ENCODE assay signal across 9 cellular contexts in genomic region chr20:35541118-35541782, GRCh38. TPM values are rescaled to one million over a fixed set of nuclear protein-coding genes. Genes with fewer than 3 reads are reported as not detected.
A peak's percentile ranks its signal among the peaks of the same experiment; 100 is the strongest.
DNase-seq lines count a peak whose midpoint lies in the region; ATAC-seq, FAIRE-seq and TF ChIP-seq lines count a peak whose summit lies in the region.
"Had no signal": no experiment of that assay in that cellular context is flagged by ENCODE, and none has a peak within 500 bp of the region (broad histone marks: within the 10 kb centered on the region; RNA-seq: fewer than 3 reads in every experiment).

No MANE protein-coding gene starts in this region.

- peak overlapping the region; percentile 93 for H3K27ac Mint-ChIP-seq in activated CD4-positive, alpha-beta T cell treated with anti-CD3 and anti-CD28 coated beads, Interleukin-2, amount 10 ng/mL, durations not matched to agents 7 days and 5 days
- no peak overlapping the region for H3K27ac Mint-ChIP-seq in activated CD4-positive, alpha-beta memory T cell treated with anti-CD3 and anti-CD28 coated beads, Interleukin-2, amount 10 ng/mL, durations not matched to agents 7 days and 5 days

- H3K9ac ChIP-seq in keratinocyte (ENCODE audit: control insufficient read depth, extremely low read depth, insufficient read depth, low read length) = peak overlapping the region; percentile 91

- no peaks in the 10 kb centered on the region for H3K9me3 ChIP-seq in keratinocyte (ENCODE audit: control insufficient read depth, low read depth, low read length)
- H3K9me3 ChIP-seq in thoracic aorta = no peaks in the 10 kb centered on the region

- H3K79me2 ChIP-seq in keratinocyte (ENCODE audit: control insufficient read depth, insufficient read depth, low read length) = peaks cover 5% of the 10 kb centered on the region

- H3K9me3 Mint-ChIP-seq in activated CD4-positive, alpha-beta T cell treated with anti-CD3 and anti-CD28 coated beads, Interleukin-2, amount 10 ng/mL, durations not matched to agents 7 days and 5 days = no peaks in the 10 kb centered on the region
- H3K9me3 Mint-ChIP-seq in activated CD4-positive, alpha-beta memory T cell treated with anti-CD3 and anti-CD28 coated beads, Interleukin-2, amount 10 ng/mL, durations not matched to agents 7 days and 5 days = no peaks in the 10 kb centered on the region

- CTCF ChIA-PET in activated CD4-positive, alpha-beta T cell treated with anti-CD3 and anti-CD28 coated beads, Interleukin-2, amount 10 ng/mL, durations not matched to agents 7 days and 5 days (lab: Charles Lee) = interaction anchor here (1.5 to 3.1 kb wide), 2 partner anchors 23 to 413 kb away, joined by 3 to 13 read pairs; partner anchors contain the start of gene SCAND1
- CTCF ChIA-PET in activated CD4-positive, alpha-beta memory T cell treated with anti-CD3 and anti-CD28 coated beads, Interleukin-2, amount 10 ng/mL, durations not matched to agents 7 days and 5 days (lab: Charles Lee) = interaction anchor here (0.7 to 1.1 kb wide), 3 partner anchors 75 to 995 kb away, joined by 3 to 6 read pairs (median 4); partner anchors contain the start of genes SCAND1 and SPAG4

- dilution Hi-C loops in keratinocyte (cut with MboI; ENCODE audit: extremely low pct_ligation_motif_present, low sequenced_read_pairs) = no loop called here

- H3K27ac ChIP-seq in keratinocyte (ENCODE audit: control insufficient read depth, insufficient read depth, low read length) = no peak overlapping the region
- H3K27ac ChIP-seq in thoracic aorta = no peak overlapping the region

- ATAC-seq in thoracic aorta (ENCODE audit: insufficient number of reproducible peaks, low FRiP score, low read depth) = no peak
- no peak for ATAC-seq in HG02588 (IDR thresholded peaks at IDR 0.05; ENCODE audit: unreplicated experiment)
- ATAC-seq in HG03460 (IDR thresholded peaks at IDR 0.05; ENCODE audit: unreplicated experiment) = no peak

- peaks cover 22% of the 10 kb centered on the region for H3K4me1 Mint-ChIP-seq in activated CD4-positive, alpha-beta T cell treated with anti-CD3 and anti-CD28 coated beads, Interleukin-2, amount 10 ng/mL, durations not matched to agents 7 days and 5 days
- peaks cover 23% of the 10 kb centered on the region for H3K4me1 Mint-ChIP-seq in activated CD4-positive, alpha-beta memory T cell treated with anti-CD3 and anti-CD28 coated beads, Interleukin-2, amount 10 ng/mL, durations not matched to agents 7 days and 5 days

- H2AFZ ChIP-seq in keratinocyte (ENCODE audit: control insufficient read depth, low read length) = peak overlapping the region; percentile 90

- H3K4me3 Mint-ChIP-seq in activated CD4-positive, alpha-beta T cell treated with anti-CD3 and anti-CD28 coated beads, Interleukin-2, amount 10 ng/mL, durations not matched to agents 7 days and 5 days = peak overlapping the region; percentile 85
- H3K4me3 Mint-ChIP-seq in activated CD4-positive, alpha-beta memory T cell treated with anti-CD3 and anti-CD28 coated beads, Interleukin-2, amount 10 ng/mL, durations not matched to agents 7 days and 5 days = peak overlapping the region; percentile 89

- H3K27me3 ChIP-seq in keratinocyte (ENCODE audit: control insufficient read depth, extremely low read depth, insufficient read depth, low read length) (no peaks in the 10 kb centered on the region), thoracic aorta (replicated peaks; ENCODE audit: insufficient read depth) (no peaks in the 10 kb centered on the region)

- H3K27me3 Mint-ChIP-seq in activated CD4-positive, alpha-beta T cell treated with anti-CD3 and anti-CD28 coated beads, Interleukin-2, amount 10 ng/mL, durations not matched to agents 7 days and 5 days = no peaks in the 10 kb centered on the region
- H3K27me3 Mint-ChIP-seq in activated CD4-positive, alpha-beta memory T cell treated with anti-CD3 and anti-CD28 coated beads, Interleukin-2, amount 10 ng/mL, durations not matched to agents 7 days and 5 days = no peaks in the 10 kb centered on the region

- POLR2A ChIA-PET in activated CD4-positive, alpha-beta T cell treated with anti-CD3 and anti-CD28 coated beads, Interleukin-2, amount 10 ng/mL, durations not matched to agents 7 days and 5 days (lab: Charles Lee) = no interaction called here
- POLR2A ChIA-PET in activated CD4-positive, alpha-beta memory T cell treated with anti-CD3 and anti-CD28 coated beads, Interleukin-2, amount 10 ng/mL, durations not matched to agents 7 days and 5 days (lab: Charles Lee) = interaction anchor here (0.6 to 2.2 kb wide), 14 partner anchors 9 to 412 kb away, joined by 3 to 13 read pairs (median 4); partner anchors contain the start of genes CPNE1, MMP24OS, RBM12 and RBM39

- no peak for DNase-seq in activated CD4-positive, alpha-beta T cell treated with anti-CD3 and anti-CD28 coated beads, Interleukin-2, amount 10 ng/mL, durations not matched to agents 7 days and 5 days
- DNase-seq in activated CD4-positive, alpha-beta T cell treated with anti-CD3 and anti-CD28 coated beads for 48 hours = no peak
- no peak for DNase-seq in activated CD4-positive, alpha-beta memory T cell treated with anti-CD3 and anti-CD28 coated beads, Interleukin-2, amount 10 ng/mL, durations not matched to agents 7 days and 5 days
- DNase-seq in keratinocyte (ENCODE audit: low read depth, low spot score) (no peak), thoracic aorta (ENCODE audit: low spot score) (no peak), hypothalamus (lab: John Stamatoyannopoulos, UW) (no peak)

- peak overlapping the region; percentile 84 to 93 (median 85) for H3K4me3 ChIP-seq in keratinocyte (ENCODE audit: control insufficient read depth in 2 of 3, extremely low read depth in 1 of 3, insufficient read depth in 2 of 3, low read depth in 1 of 3, low read length in 3 of 3)
- H3K4me3 ChIP-seq in thoracic aorta = peak overlapping the region; percentile 89

- TF ChIP-seq CTCF in keratinocyte (optimal IDR thresholded peaks at IDR 0.05 in 1 of 3, IDR thresholded peaks at IDR 0.05 in 1 of 3, conservative IDR thresholded peaks at IDR 0.05 in 1 of 3; ENCODE audit: extremely low read depth in 1 of 3, insufficient read depth in 2 of 3, low read length in 3 of 3) (no peak), thoracic aorta (IDR thresholded peaks at IDR 0.05) (no peak)

- FAIRE-seq in keratinocyte (lab: Jason Lieb, UNC) = peak; percentile 20

- peaks cover 2% of the 10 kb centered on the region for H3K9me1 ChIP-seq in keratinocyte (ENCODE audit: control insufficient read depth, extremely low read depth, insufficient read depth, low read length)

- H3K36me3 ChIP-seq in keratinocyte (ENCODE audit: control insufficient read depth in 2 of 2, extremely low read depth in 1 of 2, insufficient read depth in 2 of 2, low read length in 2 of 2) = peaks cover 3 to 4% of the 10 kb centered on the region in 2 experiments
- peaks cover 3% of the 10 kb centered on the region for H3K36me3 ChIP-seq in thoracic aorta

- H3K36me3 Mint-ChIP-seq in activated CD4-positive, alpha-beta T cell treated with anti-CD3 and anti-CD28 coated beads, Interleukin-2, amount 10 ng/mL, durations not matched to agents 7 days and 5 days (ENCODE audit: low read depth) = peaks cover 1% of the 10 kb centered on the region
- H3K36me3 Mint-ChIP-seq in activated CD4-positive, alpha-beta memory T cell treated with anti-CD3 and anti-CD28 coated beads, Interleukin-2, amount 10 ng/mL, durations not matched to agents 7 days and 5 days (ENCODE audit: low read depth) = peaks cover 5% of the 10 kb centered on the region

- H3K4me1 ChIP-seq in keratinocyte (ENCODE audit: control insufficient read depth, extremely low read depth, insufficient read depth, low read length) (peaks cover 13% of the 10 kb centered on the region), thoracic aorta (ENCODE audit: control insufficient read depth in 1 of 2, low read depth in 2 of 2) (peaks cover 6 to 10% of the 10 kb centered on the region in 2 donors)

- H3K4me2 ChIP-seq in keratinocyte (ENCODE audit: control insufficient read depth, extremely low read depth, insufficient read depth, low read depth, low read length) = peak overlapping the region; percentile 82

- H4K20me1 ChIP-seq in keratinocyte (ENCODE audit: control insufficient read depth, extremely low read depth, insufficient read depth, low read length) = no peaks in the 10 kb centered on the region

RNA-seq across cellular contexts. Expression of gene ERGIC3, which starts 0.6 kb away (rescaled TPM):
- total RNA-seq in activated CD4-positive, alpha-beta T cell treated with anti-CD3 and anti-CD28 coated beads, Interleukin-2, amount 10 ng/mL, durations not matched to agents 7 days and 5 days = 100 to 1,000 TPM; 152 to 165 TPM
- 100 to 1,000 TPM; 126 TPM for total RNA-seq in activated CD4-positive, alpha-beta memory T cell treated with anti-CD3 and anti-CD28 coated beads, Interleukin-2, amount 10 ng/mL, durations not matched to agents 7 days and 5 days
- 201 to 259 TPM (median 242 TPM) in 3 replicates for polyA plus RNA-seq in keratinocyte
- 380 TPM for polyA plus RNA-seq in keratinocyte (2011; ENCODE audit: low read depth)
- 195 and 248 TPM in 2 replicates for polyA plus RNA-seq in keratinocyte (2011; cell fraction: cytosol; rRNA removed)
- polyA plus RNA-seq in keratinocyte (2011; cell fraction: nucleus; rRNA removed) = 208 and 217 TPM in 2 replicates
- 207 and 212 TPM in 2 replicates for polyA plus RNA-seq in keratinocyte (2012; ENCODE audit: low replicate concordance)
- polyA minus RNA-seq in keratinocyte = 172 to 246 TPM (median 202 TPM) in 3 replicates
- polyA minus RNA-seq in keratinocyte (2011; cell fraction: cytosol; rRNA and poly(A)+ RNA removed) = 117 TPM
- 60.2 and 66.2 TPM in 2 replicates for polyA minus RNA-seq in keratinocyte (2011; cell fraction: nucleus; rRNA and poly(A)+ RNA removed)
- 100 to 1,000 TPM; 119 to 188 TPM for total RNA-seq in thoracic aorta

RNA-seq across cellular contexts. Expression of gene C20orf173, which starts 11.8 kb away (rescaled TPM):
- not detected for total RNA-seq in activated CD4-positive, alpha-beta T cell treated with anti-CD3 and anti-CD28 coated beads, Interleukin-2, amount 10 ng/mL, durations not matched to agents 7 days and 5 days
- not detected for total RNA-seq in activated CD4-positive, alpha-beta memory T cell treated with anti-CD3 and anti-CD28 coated beads, Interleukin-2, amount 10 ng/mL, durations not matched to agents 7 days and 5 days
- not detected in 3 replicates for polyA plus RNA-seq in keratinocyte
- not detected for polyA plus RNA-seq in keratinocyte (2011; ENCODE audit: low read depth)
- not detected in 2 replicates for polyA plus RNA-seq in keratinocyte (2011; cell fraction: cytosol; rRNA removed)
- not detected in 2 replicates for polyA plus RNA-seq in keratinocyte (2011; cell fraction: nucleus; rRNA removed)
- polyA plus RNA-seq in keratinocyte (2012; ENCODE audit: low replicate concordance) = not detected in 2 replicates
- not detected in 3 replicates for polyA minus RNA-seq in keratinocyte
- not detected for polyA minus RNA-seq in keratinocyte (2011; cell fraction: cytosol; rRNA and poly(A)+ RNA removed)
- not detected in 2 replicates for polyA minus RNA-seq in keratinocyte (2011; cell fraction: nucleus; rRNA and poly(A)+ RNA removed)
- total RNA-seq in thoracic aorta = not detected
- total RNA-seq: myocyte had no signal
